Comparison of ENCODE assay signal across 8 cellular contexts in the genomic region with DNA sequence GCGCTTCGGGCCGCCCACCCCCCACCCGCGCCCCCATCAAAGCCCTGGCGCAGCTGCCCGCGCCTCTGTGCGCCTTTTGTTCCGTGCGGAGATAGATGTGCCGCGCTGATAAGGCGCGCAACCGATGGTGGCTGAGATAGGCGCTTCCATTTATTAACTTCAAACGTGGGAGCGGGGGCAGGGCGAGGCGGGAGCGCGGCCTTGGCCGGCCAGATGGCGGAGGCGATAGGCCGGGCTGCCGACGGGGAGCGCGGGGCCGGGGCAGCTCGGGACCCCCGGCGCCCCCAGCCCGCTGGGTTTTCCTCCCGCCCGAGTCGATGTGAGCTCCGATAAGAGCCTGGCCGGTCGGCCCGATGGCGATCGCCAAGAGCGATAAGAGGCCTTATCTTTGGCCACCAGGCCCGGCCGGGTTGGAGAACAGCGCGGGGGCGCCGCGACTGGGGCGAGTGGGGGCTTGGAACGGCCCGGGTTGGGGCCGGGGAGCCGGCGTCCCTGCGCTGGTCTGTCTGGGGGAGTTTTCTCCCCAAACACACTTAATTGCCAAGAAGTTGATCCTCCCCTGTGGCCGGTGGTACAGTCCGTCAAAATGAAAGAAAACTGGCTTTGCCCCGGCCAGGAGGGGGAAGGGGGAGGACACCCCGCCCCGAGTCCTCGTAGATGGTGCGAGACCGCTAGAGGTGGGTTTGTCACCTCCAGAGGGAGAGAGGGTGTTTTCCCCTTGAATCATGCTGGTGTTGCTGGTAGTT. TPM values are rescaled to one million over a fixed set of nuclear protein-coding genes. Genes with fewer than 3 reads are reported as not detected.
DNase-seq lines count a peak whose midpoint lies in the region; ATAC-seq and TF ChIP-seq lines count a peak whose summit lies in the region.

No MANE protein-coding gene starts in this region.

- peaks cover 7% of the 10 kb centered on the region for H3K4me1 Mint-ChIP-seq in endothelial cell (ENCODE audit: unreplicated experiment)

- H3K79me1 ChIP-seq in neuronal stem cell (ENCODE audit: low read depth, low read length) = peaks cover 8% of the 10 kb centered on the region

- H3K14ac ChIP-seq in neuronal stem cell (ENCODE audit: low read length) = peak overlapping the region; percentile 71

- H3K36me3 Mint-ChIP-seq in endothelial cell (ENCODE audit: low read depth, unreplicated experiment) = no peaks in the 10 kb centered on the region

- H3K9me3 Mint-ChIP-seq in endothelial cell (ENCODE audit: unreplicated experiment) = no peaks in the 10 kb centered on the region

- H2BK120ac ChIP-seq in neuronal stem cell (ENCODE audit: low read depth, low read length) = no peak overlapping the region

- ATAC-seq in heart left ventricle (no peak), GM19455 (IDR thresholded peaks at IDR 0.05; ENCODE audit: unreplicated experiment) (no peak)

- 5 to 37% (median 12%) methylated on average over 21 to 68 of the region's 68 CpGs for WGBS in heart left ventricle, 4 donors
- WGBS in neuronal stem cell (ENCODE audit: extremely low coverage in 2 of 2, insufficient read length in 2 of 2, insufficient replicate concordance in 1 of 2), 2 donors = no CpG with 5 or more reads among the region's 68 CpGs

- no peaks in the 10 kb centered on the region for H3K36me3 ChIP-seq in heart left ventricle
- no peaks in the 10 kb centered on the region for H3K36me3 ChIP-seq in neuronal stem cell (replicated peaks in 1 of 2; ENCODE audit: control insufficient read depth in 2 of 2, insufficient read depth in 2 of 2, low read length in 2 of 2)
- no peaks in the 10 kb centered on the region for H3K36me3 ChIP-seq in tibial artery

- no peak for TF ChIP-seq CTCF in heart left ventricle (IDR thresholded peaks at IDR 0.05)
- no peak for TF ChIP-seq CTCF in endothelial cell (IDR thresholded peaks at IDR 0.05; ENCODE audit: unreplicated experiment)
- no peak for TF ChIP-seq CTCF in tibial artery (IDR thresholded peaks at IDR 0.05)

- H3K27ac Mint-ChIP-seq in endothelial cell (ENCODE audit: unreplicated experiment) = no peak overlapping the region

- peak overlapping the region; percentile 98 for H2AFZ ChIP-seq in neuronal stem cell (ENCODE audit: low read length)

- H3K4ac ChIP-seq in neuronal stem cell (ENCODE audit: low read length) = no peak overlapping the region

- H3K23ac ChIP-seq in neuronal stem cell (ENCODE audit: low read depth, low read length, poor library complexity) = peak overlapping the region; percentile 29

- H3K9me3 ChIP-seq in heart left ventricle (no peaks in the 10 kb centered on the region), neuronal stem cell (replicated peaks in 1 of 2; ENCODE audit: control insufficient read depth in 2 of 2, insufficient read depth in 1 of 2, low read depth in 1 of 2, low read length in 2 of 2) (no peaks in the 10 kb centered on the region), tibial artery (no peaks in the 10 kb centered on the region)

- intact Hi-C loops in heart left ventricle (cut with DNase I) (loop anchor here in 1 of 10 donors (10.0 kb wide), 1 partner anchor 249 kb away; the partner anchor contains the start of genes CTU2 and RNF166), cardiac septum (cut with DNase I) (no loop called here), tibial artery (cut with DNase I; ENCODE audit: low total_unique reads) (no loop called here)

- H3K27me3 ChIP-seq in heart left ventricle = peaks cover 0 to 22% (median 0%) of the 10 kb centered on the region in 9 donors
- peaks cover 13 to 51% (median 14%) of the 10 kb centered on the region in 3 experiments for H3K27me3 ChIP-seq in neuronal stem cell (ENCODE audit: control insufficient read depth in 3 of 3, insufficient read depth in 3 of 3, low read depth in 1 of 3, low read length in 3 of 3)
- H3K27me3 ChIP-seq in tibial artery = peaks cover 0 to 35% of the 10 kb centered on the region in 2 donors

- H3K9ac ChIP-seq in neuronal stem cell (ENCODE audit: low read depth, low read length, poor library complexity) = peak overlapping the region; percentile 21

- H3K4me3 ChIP-seq in heart left ventricle = peak overlapping the region; percentile 36 to 85 (median 66)
- H3K4me3 ChIP-seq in neuronal stem cell (ENCODE audit: low read length in 2 of 2) = peak overlapping the region; percentile 59 to 75
- peak overlapping the region; percentile 48 to 64 for H3K4me3 ChIP-seq in tibial artery

- H4K8ac ChIP-seq in neuronal stem cell (ENCODE audit: low read depth, low read length) = no peak overlapping the region

- peaks cover 3% of the 10 kb centered on the region for H3K27me3 Mint-ChIP-seq in endothelial cell (ENCODE audit: unreplicated experiment)

- H3K18ac ChIP-seq in neuronal stem cell (ENCODE audit: low read length) = peak overlapping the region; percentile 93

- H3K27ac ChIP-seq in heart left ventricle (peak overlapping the region in 9 of 12 donors; percentile 28 to 76 (median 54)), neuronal stem cell (replicated peaks; ENCODE audit: low read length) (no peak overlapping the region), tibial artery (peak overlapping the region in 1 of 2 donors; percentile 25)

- H2BK15ac ChIP-seq in neuronal stem cell (ENCODE audit: low read length) = peak overlapping the region; percentile 60

- TF ChIP-seq POLR2A in heart left ventricle (IDR thresholded peaks at IDR 0.05) = no peak

- H3K4me1 ChIP-seq in heart left ventricle (peaks cover 7 to 56% (median 27%) of the 10 kb centered on the region in 12 donors), neuronal stem cell (ENCODE audit: control insufficient read depth in 2 of 2, insufficient read depth in 1 of 2, low read depth in 1 of 2, low read length in 2 of 2) (peaks cover 15 to 19% of the 10 kb centered on the region in 2 donors), tibial artery (peaks cover 0 to 38% (median 30%) of the 10 kb centered on the region in 4 donors)

- H2BK12ac ChIP-seq in neuronal stem cell (ENCODE audit: low read length) = peak overlapping the region; percentile 73

- H4K91ac ChIP-seq in neuronal stem cell (ENCODE audit: low read depth, low read length, poor library complexity) = no peak overlapping the region

- H3K4me3 Mint-ChIP-seq in endothelial cell (ENCODE audit: unreplicated experiment) = peak overlapping the region; percentile 65

- no peak overlapping the region for H2BK5ac ChIP-seq in neuronal stem cell (ENCODE audit: low read length)

- DNase-seq in heart left ventricle = no peak
- no peak for DNase-seq in cardiac septum (ENCODE audit: low spot score)
- peak; percentile 27 to 31 for DNase-seq in Kasumi-1 (lab: John Stamatoyannopoulos, UW)
- peak; percentile 50 to 60 for DNase-seq in activated CD8-positive, alpha-beta memory T cell treated with anti-CD3 and anti-CD28 coated beads for 1 hour (ENCODE audit: extremely low read depth in 1 of 2, low read depth in 1 of 2)
- DNase-seq in endothelial cell (ENCODE audit: low spot score) = peak; percentile 53
- no peak for DNase-seq in neuronal stem cell (ENCODE audit: low spot score)
- DNase-seq in tibial artery = no peak

- H2AK5ac ChIP-seq in neuronal stem cell (ENCODE audit: low read depth, low read length) = peak overlapping the region; percentile 90

- H3K4me2 ChIP-seq in neuronal stem cell (ENCODE audit: insufficient read depth, low read length, poor library complexity, severe bottlenecking) = peak overlapping the region; percentile 95

RNA-seq across cellular contexts. Expression of gene ZFPM1, which starts 2.7 kb away (rescaled TPM):
- total RNA-seq in heart left ventricle (1 to 10 TPM; 1.3 to 6.1 (median 4.1) TPM), cardiac septum (9.6 TPM), endothelial cell (ENCODE audit: unreplicated experiment) (6.8 TPM)
- polyA plus RNA-seq in heart left ventricle = 1 to 10 TPM; 1.6 to 6.3 TPM
- polyA plus RNA-seq in neuronal stem cell (2013, experiment 1 of 2) = 3.8 TPM
- polyA plus RNA-seq in neuronal stem cell (2013, experiment 2 of 2) = 4.0 TPM

Comparison
In these comparisons a context has a peak if more than half of its experiments do, and no peak if none do; other contexts are left out.
1. DNase-seq: peak in Kasumi-1 (2 of 2), activated CD8-positive, alpha-beta memory T cell treated with anti-CD3 and anti-CD28 coated beads for 1 hour (2 of 2) and endothelial cell (single experiment); none in heart left ventricle (0 of 5), cardiac septum (single experiment), neuronal stem cell (single experiment) and tibial artery (0 of 2).
2. Peak in every context shown above with its lines, with median percentiles within 50 percentile points of each other: H3K4me3 ChIP-seq.